Comparison of ENCODE assay signal across 15 cellular contexts in the genomic region with DNA sequence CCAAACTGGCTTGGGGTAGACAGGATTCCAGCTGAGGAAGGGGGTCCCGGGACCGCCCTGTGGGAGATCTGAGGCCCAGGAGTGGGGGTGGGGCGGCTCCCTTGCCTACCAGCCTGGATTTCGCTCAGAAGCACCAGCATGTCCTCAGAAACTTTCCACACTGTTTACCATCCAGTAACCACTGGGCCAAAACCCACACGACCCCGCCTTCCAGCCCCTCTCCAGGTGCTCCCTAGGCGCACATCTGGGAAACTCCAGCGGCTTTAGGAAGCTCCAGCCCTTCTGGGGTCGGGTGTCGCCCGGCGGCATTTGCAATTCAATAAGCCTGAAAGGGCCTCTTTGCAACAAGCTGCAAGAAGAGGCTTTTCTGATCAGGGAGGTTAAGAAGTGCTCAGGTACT. TPM values are rescaled to one million over a fixed set of nuclear protein-coding genes. Genes with fewer than 3 reads are reported as not detected.
DNase-seq lines count a peak whose midpoint lies in the region; FAIRE-seq and TF ChIP-seq lines count a peak whose summit lies in the region.
"Had no signal": no experiment of that assay in that cellular context is flagged by ENCODE, and none has a peak within 500 bp of the region (broad histone marks: within the 10 kb centered on the region; RNA-seq: fewer than 3 reads in every experiment).

No MANE protein-coding gene starts in this region.

- no peak for DNase-seq in epithelial cell of esophagus (ENCODE audit: low read depth)
- DNase-seq in nephron progenitor cell, result peak; percentile 54
- DNase-seq in D721Med (ENCODE audit: insufficient read length, low spot score), result no peak
- no peak for DNase-seq in activated CD4-positive, CD25-positive, alpha-beta regulatory T cell (lab: John Stamatoyannopoulos, UW)
- DNase-seq in T1000 (lab: John Stamatoyannopoulos, UW), result no peak
- DNase-seq in RCC 7860 (ENCODE audit: low spot score), result no peak
- DNase-seq: activated CD4-positive, alpha-beta T cell treated with anti-CD3 and anti-CD28 coated beads for 48 hours; activated naive CD4-positive, alpha-beta T cell treated with anti-CD3 and anti-CD28 coated beads for 36 hours; CD4-positive, CD25-positive, alpha-beta regulatory T cell; effector memory CD4-positive, alpha-beta T cell; left ventricle myocardium superior; stimulated activated naive CD8-positive, alpha-beta T cell treated with anti-CD3 and anti-CD28 coated beads, Interleukin-15, amount 100 ng/mL, for 72 hours had no signal

- peak overlapping the region; percentile 89 for H3K4me3 ChIP-seq in epithelial cell of esophagus (ENCODE audit: low read length)

- peak overlapping the region; percentile 57 for H3K27ac ChIP-seq in C4-2B

- TF ChIP-seq CTCF in C4-2B (conservative IDR thresholded peaks at IDR 0.05), result no peak
- no peak for TF ChIP-seq CTCF in epithelial cell of esophagus (IDR thresholded peaks at IDR 0.05; ENCODE audit: insufficient read depth, low read depth, low read length, missing control alignments)
- TF ChIP-seq CTCF in nephron progenitor cell (IDR thresholded peaks at IDR 0.05), result no peak
- TF ChIP-seq CTCF in D721Med (IDR thresholded peaks at IDR 0.05; ENCODE audit: insufficient read depth, missing control alignments), result no peak

- peaks cover 7 to 16% (median 11%) of the 10 kb centered on the region in 3 donors for H3K4me1 Mint-ChIP-seq in IgD-negative memory B cell
- peaks cover 51% of the 10 kb centered on the region for H3K4me1 Mint-ChIP-seq in nephron progenitor cell

- FAIRE-seq in D721Med (lab: Jason Lieb, UNC), result no peak
- no peak for FAIRE-seq in RCC 7860 (lab: Jason Lieb, UNC)
- FAIRE-seq: GM18507 had no signal

- H3K4me3 Mint-ChIP-seq in IgD-negative memory B cell (peak overlapping the region in 1 of 4 donors; percentile 81), nephron progenitor cell (peak overlapping the region; percentile 80)
- H3K4me3 Mint-ChIP-seq: activated naive CD4-positive, alpha-beta T cell treated with anti-CD3 and anti-CD28 coated beads for 36 hours; stimulated activated naive CD8-positive, alpha-beta T cell treated with anti-CD3 and anti-CD28 coated beads, Interleukin-15, amount 100 ng/mL, for 72 hours had no signal

- H3K36me3 Mint-ChIP-seq in IgD-negative memory B cell (no peaks in the 10 kb centered on the region), nephron progenitor cell (ENCODE audit: low read depth) (no peaks in the 10 kb centered on the region)
- H3K36me3 Mint-ChIP-seq: CD4-positive, CD25-positive, alpha-beta regulatory T cell had no signal

- H3K27me3 Mint-ChIP-seq in IgD-negative memory B cell (peaks cover 61% of the 10 kb centered on the region), nephron progenitor cell (ENCODE audit: low read depth, poor library complexity) (peaks cover 73% of the 10 kb centered on the region)

- H3K27ac Mint-ChIP-seq in IgD-negative memory B cell (peak overlapping the region; percentile 46 to 80 (median 65)), nephron progenitor cell (no peak overlapping the region)
- H3K27ac Mint-ChIP-seq: activated naive CD4-positive, alpha-beta T cell treated with anti-CD3 and anti-CD28 coated beads for 36 hours; CD4-positive, CD25-positive, alpha-beta regulatory T cell; stimulated activated naive CD8-positive, alpha-beta T cell treated with anti-CD3 and anti-CD28 coated beads, Interleukin-15, amount 100 ng/mL, for 72 hours had no signal

- H3K9me3 Mint-ChIP-seq in IgD-negative memory B cell (peaks cover 0 to 3% (median 0%) of the 10 kb centered on the region in 3 donors), nephron progenitor cell (no peaks in the 10 kb centered on the region)
- H3K9me3 Mint-ChIP-seq: activated naive CD4-positive, alpha-beta T cell treated with anti-CD3 and anti-CD28 coated beads for 36 hours; stimulated activated naive CD8-positive, alpha-beta T cell treated with anti-CD3 and anti-CD28 coated beads, Interleukin-15, amount 100 ng/mL, for 72 hours had no signal

RNA-seq across cellular contexts. Expression of a gene that starts 4.6 kb away (rescaled TPM):
- polyA plus RNA-seq in IgD-negative memory B cell, result not detected
